26 cellular contexts compared by ENCODE assay signal in the genomic region with DNA sequence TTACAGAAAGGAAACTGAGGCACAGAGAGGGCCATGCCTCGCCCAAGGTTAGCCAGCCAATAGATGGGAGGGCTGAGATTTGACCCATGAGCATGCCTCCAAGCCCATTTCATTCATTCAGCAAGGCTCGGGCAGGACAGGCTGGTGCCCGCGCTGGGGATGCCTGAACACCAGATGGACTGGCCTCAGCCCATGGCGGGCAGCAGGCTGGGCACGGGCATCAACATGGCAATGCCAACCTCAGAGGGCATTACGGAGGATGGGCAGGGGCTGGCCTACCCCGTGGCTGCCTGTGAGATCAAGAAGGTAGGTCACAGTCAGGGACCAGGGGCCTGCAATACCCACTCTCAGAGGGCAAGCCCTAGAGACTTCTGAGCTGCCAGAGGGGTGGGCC. TPM values are rescaled to one million over a fixed set of nuclear protein-coding genes. Genes with fewer than 3 reads are reported as not detected.
"Had no signal": no experiment of that assay in that cellular context is flagged by ENCODE, and none has a peak within 500 bp of the region (broad histone marks: within the 10 kb centered on the region; RNA-seq: fewer than 3 reads in every experiment).

No MANE protein-coding gene starts in this region.

- DNase-seq: activated CD4-positive, alpha-beta T cell treated with anti-CD3 and anti-CD28 coated beads for 48 hours; activated CD4-positive, alpha-beta T cell treated with anti-CD3 and anti-CD28 coated beads, Interleukin-2, amount 50 U/mL, for 4 hours; activated CD4-positive, CD25-positive, alpha-beta regulatory T cell treated with anti-CD3 and anti-CD28 coated beads, Interleukin-2, amount 50 U/mL, for 72 hours; activated CD8-positive, alpha-beta memory T cell treated with anti-CD3 and anti-CD28 coated beads, Interleukin-2, amount 50 U/mL, for 48 hours; activated CD8-positive, alpha-beta T cell treated with anti-CD3 and anti-CD28 coated beads, Interleukin-2, amount 10 ng/mL, durations not matched to agents 7 days and 5 days; activated naive CD4-positive, alpha-beta T cell treated with anti-CD3 and anti-CD28 coated beads, Interleukin-2, amount 50 U/mL, for 16 hours; activated T-cell treated with anti-CD3 and anti-CD28 coated beads, Interleukin-2, amount 50 U/mL, for 1 hour; adrenal gland; anterior cingulate cortex; NCI-H1092; NCI-H1930; NCI-H2107; NCI-H345; NCI-H510A; NCI-H526 treated with DMSO at 0.1 percent for 48 hours; NCI-H82; Right ventricle myocardium superior; RPMI8226; SJCRH30; SK-N-SH had no signal

- H3K36me3 Mint-ChIP-seq: IgD-negative memory B cell, WTC11 had no signal

- H3K9me3 ChIP-seq: adrenal gland, SJCRH30, SK-N-SH had no signal

- H3K4me1 ChIP-seq: SJCRH30 had no signal

- H3K27ac Mint-ChIP-seq: activated CD8-positive, alpha-beta T cell treated with anti-CD3 and anti-CD28 coated beads, Interleukin-2, amount 10 ng/mL, durations not matched to agents 7 days and 5 days; T-helper 2 cell treated with Interferon-gamma antibody and Interleukin-4, amounts not matched to agents 5 μg/mL and 100 μg/mL, for 36 hours; WTC11 had no signal

- H3K4me2 ChIP-seq: KMS-11, SK-N-SH had no signal

- H3K9ac ChIP-seq: KMS-11, SK-N-SH had no signal

- H3K27me3 ChIP-seq: adrenal gland, SJCRH30 had no signal

- H3K9me3 Mint-ChIP-seq: IgD-negative memory B cell; T-helper 2 cell treated with Interferon-gamma antibody and Interleukin-4, amounts not matched to agents 5 μg/mL and 100 μg/mL, for 36 hours; WTC11 had no signal

- H3K4me3 ChIP-seq: adrenal gland, SJCRH30 had no signal

- H3K4me3 Mint-ChIP-seq: activated CD8-positive, alpha-beta T cell treated with anti-CD3 and anti-CD28 coated beads, Interleukin-2, amount 10 ng/mL, durations not matched to agents 7 days and 5 days; IgD-negative memory B cell; T-helper 2 cell treated with Interferon-gamma antibody and Interleukin-4, amounts not matched to agents 5 μg/mL and 100 μg/mL, for 36 hours; WTC11 had no signal

- ATAC-seq: activated CD8-positive, alpha-beta T cell treated with anti-CD3 and anti-CD28 coated beads, Interleukin-2, amount 10 ng/mL, durations not matched to agents 7 days and 5 days; WTC11 had no signal

- H3K27me3 Mint-ChIP-seq: IgD-negative memory B cell had no signal

- H3K27ac ChIP-seq: adrenal gland, KMS-11, SJCRH30 had no signal

- H3K36me3 ChIP-seq: SJCRH30 had no signal

RNA-seq across cellular contexts. Expression of a gene that starts 18.8 kb away (rescaled TPM):
- polyA plus RNA-seq: SK-N-SH had no signal

RNA-seq across cellular contexts. Expression of a gene that starts 49.0 kb away (rescaled TPM):
- total RNA-seq: activated CD8-positive, alpha-beta T cell treated with anti-CD3 and anti-CD28 coated beads, Interleukin-2, amount 10 ng/mL, durations not matched to agents 7 days and 5 days; MCF 10A; OCI-LY7; Right ventricle myocardium superior had no signal
- polyA plus RNA-seq: SK-N-SH had no signal
